Comparison of ENCODE assay signal across 22 cellular contexts in the genomic region with DNA sequence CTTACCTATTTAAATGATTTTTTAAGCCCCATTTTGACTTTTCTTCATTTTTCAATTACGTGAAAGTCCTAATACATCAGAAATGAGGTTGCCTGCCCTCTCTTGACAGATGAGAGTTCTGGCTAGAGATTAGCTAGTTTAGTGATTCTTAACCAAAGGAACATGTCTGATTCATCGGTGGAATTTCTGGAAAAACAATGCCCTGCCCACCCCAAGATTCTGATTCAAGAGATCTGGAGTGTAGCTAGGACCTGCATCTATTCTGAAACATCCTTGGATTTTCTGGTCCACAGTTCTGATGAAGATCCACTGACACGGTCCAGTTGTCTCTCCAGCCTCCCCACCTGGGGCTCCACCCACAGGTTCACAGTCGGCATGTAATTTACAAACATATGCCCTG.
A peak's percentile ranks its signal among the peaks of the same experiment; 100 is the strongest.
DNase-seq lines count a peak whose midpoint lies in the region; ATAC-seq and TF ChIP-seq lines count a peak whose summit lies in the region.
"Had no signal": no experiment of that assay in that cellular context is flagged by ENCODE, and none has a peak within 500 bp of the region (broad histone marks: within the 10 kb centered on the region; RNA-seq: fewer than 3 reads in every experiment).

No MANE protein-coding gene starts in this region.

- no peak for TF ChIP-seq CTCF in brain microvascular endothelial cell (IDR thresholded peaks at IDR 0.05; ENCODE audit: low read depth, low read length, missing control alignments)

- H3K4me3 ChIP-seq in brain microvascular endothelial cell (ENCODE audit: low read depth, low read length): no peak overlapping the region
- H3K4me3 ChIP-seq: gastroesophageal sphincter, ovary had no signal

- no peaks in the 10 kb centered on the region for H3K27me3 ChIP-seq in brain microvascular endothelial cell (replicated peaks)
- H3K27me3 ChIP-seq: gastroesophageal sphincter, ovary had no signal

- in situ Hi-C loops in brain microvascular endothelial cell (cut with HindIII; ENCODE audit: low pct_ligation_motif_present, low sequenced_read_pairs): no loop called here

- DNase-seq in DMS53 (lab: John Stamatoyannopoulos, UW): peak; percentile 25
- no peak for DNase-seq in DMS53 treated with DMSO at 0.1 percent for 48 hours (lab: John Stamatoyannopoulos, UW; ENCODE audit: unreplicated experiment)
- DNase-seq in brain microvascular endothelial cell: peak; percentile 69
- DNase-seq in glomerular visceral epithelial cell (ENCODE audit: extremely low spot score): peak; percentile 28
- DNase-seq in stromal cell of bone marrow (ENCODE audit: low read depth): peak; percentile 56
- no peak for DNase-seq in DMS 273 treated with DMSO at 0.1 percent for 48 hours (lab: John Stamatoyannopoulos, UW)
- DNase-seq in COLO829 (ENCODE audit: low spot score): no peak
- DNase-seq: activated CD4-positive, alpha-beta T cell treated with anti-CD3 and anti-CD28 coated beads for 48 hours; activated naive CD4-positive, alpha-beta T cell treated with anti-CD3 and anti-CD28 coated beads, Interleukin-2, amount 50 U/mL, for 16 hours; H9; MM.1S; NCI-H1436 treated with DMSO at 0.1 percent for 48 hours; NCI-H510A; NK-92 treated with Interleukin-12 subunit alpha and Interleukin-12 subunit beta, amount 100 ng/mL, for 24 hours; ovary; right cardiac atrium; stimulated activated naive CD8-positive, alpha-beta T cell treated with anti-CD3 and anti-CD28 coated beads, Interleukin-15, amount 100 ng/mL, for 72 hours; T-helper 17 cell; trophoblast cell had no signal

- H3K27ac ChIP-seq in brain microvascular endothelial cell: no peak overlapping the region
- H3K27ac ChIP-seq: 22Rv1, gastroesophageal sphincter, ovary had no signal

- H3K36me3 ChIP-seq in brain microvascular endothelial cell (replicated peaks): no peaks in the 10 kb centered on the region
- H3K36me3 ChIP-seq: gastroesophageal sphincter, ovary had no signal

- no peak for ATAC-seq in GM18858 (IDR thresholded peaks at IDR 0.05; ENCODE audit: unreplicated experiment)
- ATAC-seq: gastroesophageal sphincter; right cardiac atrium; stimulated activated naive CD8-positive, alpha-beta T cell treated with anti-CD3 and anti-CD28 coated beads, Interleukin-15, amount 100 ng/mL, for 72 hours; T-helper 17 cell had no signal

Comparison
In these comparisons a context has a peak if more than half of its experiments do, and no peak if none do; other contexts are left out.
1. DNase-seq: peak in DMS53 (single experiment), brain microvascular endothelial cell (single experiment), glomerular visceral epithelial cell (single experiment) and stromal cell of bone marrow (single experiment); none in DMS53 treated with DMSO at 0.1 percent for 48 hours (single experiment), DMS 273 treated with DMSO at 0.1 percent for 48 hours (single experiment) and COLO829 (single experiment).